16 cellular contexts compared by ENCODE assay signal in the genomic region with DNA sequence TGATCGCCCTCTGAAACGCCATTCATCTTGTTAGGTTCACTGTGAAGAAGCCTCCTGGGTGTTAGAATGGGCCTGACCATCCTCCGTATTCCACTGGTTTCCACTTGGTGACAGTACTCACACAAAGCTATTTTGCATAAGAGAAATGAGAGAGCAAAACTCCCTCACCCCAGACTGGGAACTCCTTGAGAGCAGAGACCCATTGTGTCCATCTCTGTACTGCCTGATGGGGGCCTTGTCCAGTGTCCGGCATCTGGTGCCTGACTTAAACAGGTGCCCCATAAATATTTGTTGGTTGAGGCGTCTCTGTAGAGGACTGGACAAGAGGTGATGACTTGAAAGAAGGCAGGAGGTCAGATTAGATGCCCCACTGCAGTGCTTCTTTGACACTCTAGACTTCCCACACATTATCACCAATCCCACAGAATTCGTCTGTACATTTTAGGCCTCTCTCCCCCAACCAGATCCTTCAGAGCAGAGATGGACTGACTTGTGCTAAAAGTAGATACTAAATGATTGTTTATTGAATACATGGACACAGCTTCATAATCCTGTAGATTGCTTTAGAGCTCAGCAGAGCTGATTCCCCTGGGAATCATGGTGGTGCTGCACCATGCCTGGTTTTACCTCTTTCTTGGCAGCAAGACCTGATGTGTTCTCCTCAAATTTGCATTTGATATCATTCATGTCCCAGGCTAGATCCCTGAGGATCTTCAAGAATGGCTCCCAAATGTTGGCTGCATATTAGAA. TPM values are rescaled to one million over a fixed set of nuclear protein-coding genes. Genes with fewer than 3 reads are reported as not detected.
"Had no signal": no experiment of that assay in that cellular context is flagged by ENCODE, and none has a peak within 500 bp of the region (broad histone marks: within the 10 kb centered on the region; RNA-seq: fewer than 3 reads in every experiment).

No MANE protein-coding gene starts in this region.

- H3K27me3 Mint-ChIP-seq: stimulated activated naive CD8-positive, alpha-beta T cell treated with anti-CD3 and anti-CD28 coated beads, Interleukin-15, Interleukin-2, amounts not matched to agents 100 ng/mL and 50 ng/mL, for 24 hours had no signal

- H3K4me1 Mint-ChIP-seq: nephron progenitor cell had no signal

- ATAC-seq: gastrocnemius medialis, left lobe of liver had no signal

- H3K9me3 ChIP-seq: gastrocnemius medialis, sigmoid colon, testis had no signal

- H3K27me3 ChIP-seq: gastrocnemius medialis, sigmoid colon, testis had no signal

- H3K9me3 Mint-ChIP-seq: nephron progenitor cell; stimulated activated naive CD8-positive, alpha-beta T cell treated with anti-CD3 and anti-CD28 coated beads, Interleukin-15, Interleukin-2, amounts not matched to agents 100 ng/mL and 50 ng/mL, for 24 hours had no signal

- H3K4me3 ChIP-seq: cardiac muscle cell, gastrocnemius medialis, heart right ventricle, sigmoid colon, testis had no signal

- H3K27ac ChIP-seq: cardiac muscle cell, gastrocnemius medialis, sigmoid colon, testis had no signal

- H3K27ac Mint-ChIP-seq: nephron progenitor cell had no signal

- H3K36me3 ChIP-seq: cardiac muscle cell, gastrocnemius medialis, heart right ventricle, sigmoid colon had no signal

- H3K4me3 Mint-ChIP-seq: nephron progenitor cell; stimulated activated naive CD8-positive, alpha-beta T cell treated with anti-CD3 and anti-CD28 coated beads, Interleukin-15, Interleukin-2, amounts not matched to agents 100 ng/mL and 50 ng/mL, for 24 hours; T-helper 2 cell treated with Interferon-gamma antibody and Interleukin-4, amounts not matched to agents 5 μg/mL and 100 μg/mL, for 36 hours had no signal

- DNase-seq: activated CD4-positive, CD25-positive, alpha-beta regulatory T cell treated with anti-CD3 and anti-CD28 coated beads, Interleukin-2, amount 50 U/mL, for 72 hours; activated naive CD4-positive, alpha-beta T cell; activated T-cell treated with anti-CD3 and anti-CD28 coated beads, Interleukin-2, amount 50 U/mL, for 1 hour; effector CD8-positive, alpha-beta T cell; gastrocnemius medialis; heart right ventricle; mammary epithelial cell; nephron progenitor cell; sigmoid colon; stimulated activated CD4-positive, alpha-beta T cell treated with anti-CD3 and anti-CD28 coated beads, Interleukin-12 subunit alpha, Interleukin-12 subunit beta, amount 100 ng/mL, for 4 hours; testis had no signal

- H3K4me1 ChIP-seq: gastrocnemius medialis, sigmoid colon, testis had no signal

RNA-seq across cellular contexts. Expression of a gene that starts 22.4 kb away (rescaled TPM):
- total RNA-seq: pulmonary artery endothelial cell had no signal
- polyA plus RNA-seq: mammary epithelial cell had no signal

RNA-seq across cellular contexts. Expression of a gene that starts 46.2 kb away (rescaled TPM):
- total RNA-seq: mammary epithelial cell, pulmonary artery endothelial cell had no signal
- polyA plus RNA-seq: cardiac muscle cell, mammary epithelial cell had no signal
